8 cellular contexts compared by ENCODE assay signal in genomic region chr1:155976913-155977606, GRCh38. TPM values are rescaled to one million over a fixed set of nuclear protein-coding genes. Genes with fewer than 3 reads are reported as not detected.
DNase-seq lines count a peak whose midpoint lies in the region; ATAC-seq and TF ChIP-seq lines count a peak whose summit lies in the region.

No MANE protein-coding gene starts in this region.

- TF ChIP-seq CTCF in foreskin fibroblast (IDR thresholded peaks at IDR 0.05; ENCODE audit: low read depth, low read length) (no peak), GM10266 (IDR thresholded peaks at IDR 0.05; ENCODE audit: control insufficient read depth, insufficient read depth, low read depth, missing control alignments) (no peak)

- POLR2A ChIA-PET in activated CD4-positive, alpha-beta T cell treated with anti-CD3 and anti-CD28 coated beads, Interleukin-2, amount 10 ng/mL, durations not matched to agents 7 days and 5 days (lab: Charles Lee), result interaction anchor here (0.6 to 1.6 kb wide), 2 partner anchors 31 to 39 kb away, joined by 3 to 4 read pairs; no protein-coding TSS in a partner anchor

- H3K4me3 Mint-ChIP-seq in activated CD4-positive, alpha-beta T cell treated with anti-CD3 and anti-CD28 coated beads, Interleukin-2, amount 10 ng/mL, durations not matched to agents 7 days and 5 days, result peak overlapping the region; percentile 99

- DNase-seq in activated CD4-positive, alpha-beta T cell treated with anti-CD3 and anti-CD28 coated beads for 4 hours, result peak; percentile 32 to 45
- DNase-seq in activated CD4-positive, alpha-beta T cell treated with anti-CD3 and anti-CD28 coated beads, Interleukin-2, amount 50 U/mL, for 1 hour, result no peak
- no peak for DNase-seq in activated CD4-positive, alpha-beta T cell treated with anti-CD3 and anti-CD28 coated beads, Interleukin-2, amount 10 ng/mL, durations not matched to agents 7 days and 5 days
- DNase-seq in foreskin fibroblast (no peak), skeletal muscle cell (ENCODE audit: low read depth) (no peak), epidermal melanocyte (ENCODE audit: insufficient read length, low spot score) (no peak), GM10266 (ENCODE audit: extremely low spot score) (no peak)

- H3K4me1 Mint-ChIP-seq in activated CD4-positive, alpha-beta T cell treated with anti-CD3 and anti-CD28 coated beads, Interleukin-2, amount 10 ng/mL, durations not matched to agents 7 days and 5 days, result peaks cover 70% of the 10 kb centered on the region

- no peaks in the 10 kb centered on the region for H3K27me3 Mint-ChIP-seq in activated CD4-positive, alpha-beta T cell treated with anti-CD3 and anti-CD28 coated beads, Interleukin-2, amount 10 ng/mL, durations not matched to agents 7 days and 5 days

- H3K9me3 Mint-ChIP-seq in activated CD4-positive, alpha-beta T cell treated with anti-CD3 and anti-CD28 coated beads, Interleukin-2, amount 10 ng/mL, durations not matched to agents 7 days and 5 days, result no peaks in the 10 kb centered on the region

- H3K4me3 ChIP-seq in foreskin fibroblast (ENCODE audit: low read depth in 1 of 2, low read length in 2 of 2) (peak overlapping the region; percentile 77 to 91), skeletal muscle cell (ENCODE audit: low read depth, low read length) (peak overlapping the region; percentile 69)

- H3K27ac Mint-ChIP-seq in activated CD4-positive, alpha-beta T cell treated with anti-CD3 and anti-CD28 coated beads, Interleukin-2, amount 10 ng/mL, durations not matched to agents 7 days and 5 days, result peak overlapping the region; percentile 87

- H3K36me3 Mint-ChIP-seq in activated CD4-positive, alpha-beta T cell treated with anti-CD3 and anti-CD28 coated beads, Interleukin-2, amount 10 ng/mL, durations not matched to agents 7 days and 5 days (ENCODE audit: low read depth), result peaks cover 54% of the 10 kb centered on the region

- CTCF ChIA-PET in activated CD4-positive, alpha-beta T cell treated with anti-CD3 and anti-CD28 coated beads, Interleukin-2, amount 10 ng/mL, durations not matched to agents 7 days and 5 days (lab: Charles Lee), result interaction anchor here (0.6 to 5.0 kb wide), 14 partner anchors 10 to 654 kb away, joined by 3 to 38 read pairs (median 8); partner anchors contain the start of gene KHDC4

- ATAC-seq in GM21737 (IDR thresholded peaks at IDR 0.05; ENCODE audit: unreplicated experiment), result no peak

RNA-seq across cellular contexts. Expression of gene ARHGEF2, which starts 1.3 kb away (rescaled TPM):
- 100 to 1,000 TPM; 157 to 191 TPM for total RNA-seq in activated CD4-positive, alpha-beta T cell treated with anti-CD3 and anti-CD28 coated beads, Interleukin-2, amount 10 ng/mL, durations not matched to agents 7 days and 5 days

RNA-seq across cellular contexts. Expression of gene RXFP4, which starts 35.6 kb away (rescaled TPM):
- total RNA-seq in activated CD4-positive, alpha-beta T cell treated with anti-CD3 and anti-CD28 coated beads, Interleukin-2, amount 10 ng/mL, durations not matched to agents 7 days and 5 days, result not detected

RNA-seq across cellular contexts. Expression of gene KHDC4, which starts 42.8 kb away (rescaled TPM):
- 10 to 100 TPM; 66.3 to 67.3 TPM for total RNA-seq in activated CD4-positive, alpha-beta T cell treated with anti-CD3 and anti-CD28 coated beads, Interleukin-2, amount 10 ng/mL, durations not matched to agents 7 days and 5 days

RNA-seq across cellular contexts. Expression of gene SSR2, which starts 43.7 kb away (rescaled TPM):
- 100 to 1,000 TPM; 235 to 273 TPM for total RNA-seq in activated CD4-positive, alpha-beta T cell treated with anti-CD3 and anti-CD28 coated beads, Interleukin-2, amount 10 ng/mL, durations not matched to agents 7 days and 5 days

Comparison
In these comparisons a context has a peak if more than half of its experiments do, and no peak if none do; other contexts are left out.
1. DNase-seq: peak in activated CD4-positive, alpha-beta T cell treated with anti-CD3 and anti-CD28 coated beads for 4 hours (2 of 2); none in activated CD4-positive, alpha-beta T cell treated with anti-CD3 and anti-CD28 coated beads, Interleukin-2, amount 50 U/mL, for 1 hour (single experiment), activated CD4-positive, alpha-beta T cell treated with anti-CD3 and anti-CD28 coated beads, Interleukin-2, amount 10 ng/mL, durations not matched to agents 7 days and 5 days (single experiment), foreskin fibroblast (0 of 2), skeletal muscle cell (single experiment), epidermal melanocyte (single experiment) and GM10266 (single experiment).